8 cellular contexts compared by ENCODE assay signal in genomic region chr2:240568678-240569522, GRCh38. TPM values are rescaled to one million over a fixed set of nuclear protein-coding genes. Genes with fewer than 3 reads are reported as not detected.
DNase-seq lines count a peak whose midpoint lies in the region; ATAC-seq and TF ChIP-seq lines count a peak whose summit lies in the region.

No MANE protein-coding gene starts in this region.

- H3K79me2 ChIP-seq in Karpas-422 (ENCODE audit: low read length): peaks cover 37% of the 10 kb centered on the region

- H3K27ac ChIP-seq in Karpas-422 (ENCODE audit: low read length): peak overlapping the region; percentile 58
- H3K27ac ChIP-seq in cingulate gyrus (ENCODE audit: low read depth, low read length): peak overlapping the region; percentile 69

- H3K9ac ChIP-seq in Karpas-422 (ENCODE audit: low read length): peak overlapping the region; percentile 96

- no peaks in the 10 kb centered on the region; the same call in 1 of the 2 replicates for H3K36me3 ChIP-seq in Karpas-422 (ENCODE audit: insufficient read depth, low read length)

- no peak overlapping the region for H2AFZ ChIP-seq in Karpas-422 (ENCODE audit: low read length)

- H3K9me3 ChIP-seq in Karpas-422 (ENCODE audit: low read length): no peaks in the 10 kb centered on the region

- peak; percentile 19 for ATAC-seq in GM19467 (IDR thresholded peaks at IDR 0.05; ENCODE audit: unreplicated experiment)

- TF ChIP-seq CTCF in WI38 (IDR thresholded peaks at IDR 0.05; ENCODE audit: low read depth, low read length): no peak

- H3K27me3 ChIP-seq in Karpas-422 (ENCODE audit: low read length): no peaks in the 10 kb centered on the region

- no peaks in the 10 kb centered on the region for H3K9me2 ChIP-seq in Karpas-422 (replicated peaks; ENCODE audit: insufficient read depth, low read length)

- peak; percentile 81 for DNase-seq in DMS53 (lab: John Stamatoyannopoulos, UW)
- DNase-seq in Karpas-422: peak; percentile 91
- peak; percentile 81 for DNase-seq in left kidney (ENCODE audit: low read depth, low spot score)
- DNase-seq in stimulated activated CD4-positive, alpha-beta T cell treated with anti-CD3 and anti-CD28 coated beads, Interleukin-4, amount 100 ng/mL, for 4 hours: peak; percentile 56 to 63
- DNase-seq in cortex of kidney (lab: John Stamatoyannopoulos, UW): no peak

- H3K4me3 ChIP-seq in Karpas-422 (ENCODE audit: low read length) (peak overlapping the region; percentile 99), WI38 (ENCODE audit: low read depth, low read length) (peak overlapping the region; percentile 65)

- peak overlapping the region; percentile 96 for H3K4me2 ChIP-seq in Karpas-422 (ENCODE audit: low read depth, low read length, poor library complexity, severe bottlenecking)

- H4K20me1 ChIP-seq in Karpas-422 (ENCODE audit: insufficient read depth, low read depth, low read length): no peaks in the 10 kb centered on the region; the same call in 1 of the 2 replicates

- peaks cover 49% of the 10 kb centered on the region for H3K4me1 ChIP-seq in Karpas-422 (ENCODE audit: low read length)

RNA-seq across cellular contexts. Expression of gene RNPEPL1, which starts 0.6 kb away (rescaled TPM):
- total RNA-seq in Karpas-422 (2014; rRNA removed; shearing (Covaris generic); ENCODE audit: low replicate concordance): 28.4 and 44.0 TPM in 2 replicates

RNA-seq across cellular contexts. Expression of gene DUSP28, which starts 8.7 kb away (rescaled TPM):
- total RNA-seq in Karpas-422 (2014; rRNA removed; shearing (Covaris generic); ENCODE audit: low replicate concordance): 8.1 and 9.3 TPM in 2 replicates

RNA-seq across cellular contexts. Expression of gene ANKMY1, which starts 11.1 kb away (rescaled TPM):
- 25.7 and 30.8 TPM in 2 replicates for total RNA-seq in Karpas-422 (2014; rRNA removed; shearing (Covaris generic); ENCODE audit: low replicate concordance)

RNA-seq across cellular contexts. Expression of gene CAPN10, which starts 17.6 kb away (rescaled TPM):
- total RNA-seq in Karpas-422 (2014; rRNA removed; shearing (Covaris generic); ENCODE audit: low replicate concordance): 22.9 and 44.0 TPM in 2 replicates

RNA-seq across cellular contexts. Expression of gene GPR35, which starts 56.4 kb away (rescaled TPM):
- total RNA-seq in Karpas-422 (2014; rRNA removed; shearing (Covaris generic); ENCODE audit: low replicate concordance): 1.1 and 1.9 TPM in 2 replicates
